In the genomic region with DNA sequence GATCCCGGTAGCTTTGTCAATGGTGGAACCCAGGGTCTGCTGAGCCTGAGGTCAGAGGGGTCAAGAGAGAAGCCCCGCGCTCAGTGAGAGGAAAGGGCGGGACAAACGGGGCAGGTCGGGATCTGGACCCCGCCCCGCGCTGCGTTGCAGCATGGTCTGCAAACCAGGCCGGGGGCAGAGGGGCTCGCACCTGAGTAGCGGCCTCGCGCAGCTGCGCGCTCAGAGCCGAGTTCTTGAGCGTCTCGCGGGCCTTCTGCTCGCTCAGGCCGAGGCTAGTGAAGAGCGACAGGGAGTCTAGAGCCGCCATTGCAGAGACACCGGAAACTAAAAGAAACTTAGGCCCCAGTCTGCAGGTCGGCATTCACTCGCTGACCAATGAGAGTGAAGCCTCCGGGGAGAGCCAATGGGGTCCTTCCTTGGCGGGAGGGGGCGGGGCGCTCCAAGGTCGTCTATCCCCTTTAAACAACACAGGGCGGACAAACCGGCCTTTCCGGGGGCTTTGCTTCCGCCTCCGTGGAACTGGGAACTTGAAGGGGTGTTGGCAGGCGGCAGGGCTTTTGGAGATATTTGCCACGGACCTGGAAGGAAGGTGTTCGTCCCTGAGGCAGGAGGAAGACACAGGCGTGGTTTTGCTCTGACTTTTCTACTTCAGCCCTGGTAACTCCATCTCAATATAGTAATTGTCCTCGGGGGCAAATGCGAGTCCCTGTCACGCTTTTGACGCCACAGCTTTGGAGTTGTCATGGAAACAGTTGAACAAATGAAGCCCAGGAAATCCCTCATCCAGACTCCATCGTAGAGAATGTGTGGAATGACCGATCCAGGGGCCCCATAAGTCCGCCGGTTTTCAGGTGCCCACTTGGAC, we compare ENCODE assay signal across 1 cellular context.
TF ChIP-seq lines count a peak whose summit lies in the region.

A gene (minus strand): TSS at position 331 of the 865 bp plus-strand sequence. CDS start 24 bp downstream, at position 307.

TF ChIP-seq in K562, 482 proteins besides CTCF, POLR2A, EP300 and RAD21 (continued from another document and continues in another):
- TF ChIP-seq TAF15 (IDR thresholded peaks at IDR 0.05; ENCODE audit: low read depth, low read length) (no peak), POLR2H (tag; IDR thresholded peaks at IDR 0.05; ENCODE audit: low read depth) (peak; percentile 75; the same call in 1 of the 2 replicates), NEUROD1 (IDR thresholded peaks at IDR 0.05; ENCODE audit: borderline replicate concordance, low read depth, low read length, partially characterized antibody) (peak; percentile 42), NCOA1 (IDR thresholded peaks at IDR 0.05; ENCODE audit: low read depth) (no peak), POLR2G (IDR thresholded peaks at IDR 0.05; ENCODE audit: low read depth, low read length) (peak; percentile 91), TAF9B (IDR thresholded peaks at IDR 0.05; ENCODE audit: partially characterized antibody) (peak; percentile 70), SMARCA5 (IDR thresholded peaks at IDR 0.05) (no peak), RBFOX2 (IDR thresholded peaks at IDR 0.05; ENCODE audit: low read depth, low read length) (peak; percentile 92), POLR2AphosphoS5 (IDR thresholded peaks at IDR 0.05; ENCODE audit: control insufficient read depth, insufficient read depth, low read depth, low read length) (peak; percentile 64; the same call in 1 of the 2 replicates), ZNF79 (CRISPR knock-in tag; IDR thresholded peaks at IDR 0.05; ENCODE audit: low read depth) (no peak), BDP1 (IDR thresholded peaks at IDR 0.05; ENCODE audit: insufficient read depth, insufficient read length) (no peak), SUPT5H (IDR thresholded peaks at IDR 0.05) (peak; percentile 78), NRF1 (conservative IDR thresholded peaks at IDR 0.05 in 1 of 2, IDR thresholded peaks at IDR 0.05 in 1 of 2) (peak; percentile 55 to 65), PHF8 (IDR thresholded peaks at IDR 0.05; ENCODE audit: borderline replicate concordance, low read length) (peak; percentile 95), MTA2 (IDR thresholded peaks at IDR 0.05; ENCODE audit: low read depth) (no peak), NFYB (IDR thresholded peaks at IDR 0.05; ENCODE audit: extremely low read depth, insufficient read length) (peak; percentile 67), ESRRA (IDR thresholded peaks at IDR 0.05; ENCODE audit: borderline replicate concordance, low read depth) (peak; percentile 77), ZNF217 (CRISPR knock-in tag; IDR thresholded peaks at IDR 0.05) (no peak), MAZ (CRISPR knock-in tag; conservative IDR thresholded peaks at IDR 0.05 in 1 of 2, IDR thresholded peaks at IDR 0.05 in 1 of 2) (peak in 1 of 2 experiments; percentile 30; a peak in 2 of 4 replicates), HNRNPK (IDR thresholded peaks at IDR 0.05; ENCODE audit: low read depth, low read length, poor library complexity, severe bottlenecking) (no peak), RFX1 (IDR thresholded peaks at IDR 0.05) (peak; percentile 91), SIN3A (IDR thresholded peaks at IDR 0.05; ENCODE audit: borderline replicate concordance in 2 of 2, control insufficient read depth in 1 of 2, low read depth in 2 of 2, low read length in 2 of 2) (peak; percentile 43 to 47; a peak in 1 of 4 replicates), TAF1 (IDR thresholded peaks at IDR 0.05; ENCODE audit: control insufficient read depth, extremely low read depth, insufficient read depth, low read length, severe bottlenecking) (peak; percentile 83), ZNF507 (tag; conservative IDR thresholded peaks at IDR 0.05) (no peak), ILK (tag; IDR thresholded peaks at IDR 0.05; ENCODE audit: borderline replicate concordance, low read depth) (no peak), ZNF444 (CRISPR knock-in tag; IDR thresholded peaks at IDR 0.05) (no peak), SMARCB1 (IDR thresholded peaks at IDR 0.05; ENCODE audit: insufficient read length, low read depth) (no peak), EGR1 (conservative IDR thresholded peaks at IDR 0.05) (0 out of 2 replicates have a peak, but pooled peaks have one; percentile 9), NR2C2 (CRISPR knock-in tag; IDR thresholded peaks at IDR 0.05) (peak; percentile 17; the same call in 1 of the 2 replicates), NR2C2 (tag; IDR thresholded peaks at IDR 0.05) (peak; percentile 97), ZBTB8A (IDR thresholded peaks at IDR 0.05; ENCODE audit: partially characterized antibody) (no peak), GABPB1 (CRISPR knock-in tag; IDR thresholded peaks at IDR 0.05) (peak; percentile 86), NR2C1 (IDR thresholded peaks at IDR 0.05) (peak; percentile 94), NR2C1 (tag; IDR thresholded peaks at IDR 0.05) (peak; percentile 93), ZNF197 (CRISPR knock-in tag; IDR thresholded peaks at IDR 0.05; ENCODE audit: low read depth) (no peak), ZNF764 (CRISPR knock-in tag; IDR thresholded peaks at IDR 0.05; ENCODE audit: low read depth) (no peak), ELF4 (CRISPR knock-in tag; IDR thresholded peaks at IDR 0.05) (no peak), KDM5B (IDR thresholded peaks at IDR 0.05; ENCODE audit: insufficient replicate concordance, low read depth, low read length) (peak; percentile 79), SRF (CRISPR knock-in tag; IDR thresholded peaks at IDR 0.05) (peak in 1 of 2 experiments; percentile 60; a peak in 1 of 4 replicates), NUFIP1 (IDR thresholded peaks at IDR 0.05; ENCODE audit: partially characterized antibody) (no peak), ETV1 (tag; conservative IDR thresholded peaks at IDR 0.05; ENCODE audit: low read depth) (peak; percentile 68), HOXB6 (CRISPR knock-in tag; IDR thresholded peaks at IDR 0.05; ENCODE audit: borderline replicate concordance) (no peak), ELF1 (tag; IDR thresholded peaks at IDR 0.05) (peak; percentile 58; the same call in 1 of the 2 replicates), CHD2 (IDR thresholded peaks at IDR 0.05; ENCODE audit: low read depth, low read length) (0 out of 2 replicates have a peak, but pooled peaks have one; percentile 27)
- TF ChIP-seq, protein P1, sequence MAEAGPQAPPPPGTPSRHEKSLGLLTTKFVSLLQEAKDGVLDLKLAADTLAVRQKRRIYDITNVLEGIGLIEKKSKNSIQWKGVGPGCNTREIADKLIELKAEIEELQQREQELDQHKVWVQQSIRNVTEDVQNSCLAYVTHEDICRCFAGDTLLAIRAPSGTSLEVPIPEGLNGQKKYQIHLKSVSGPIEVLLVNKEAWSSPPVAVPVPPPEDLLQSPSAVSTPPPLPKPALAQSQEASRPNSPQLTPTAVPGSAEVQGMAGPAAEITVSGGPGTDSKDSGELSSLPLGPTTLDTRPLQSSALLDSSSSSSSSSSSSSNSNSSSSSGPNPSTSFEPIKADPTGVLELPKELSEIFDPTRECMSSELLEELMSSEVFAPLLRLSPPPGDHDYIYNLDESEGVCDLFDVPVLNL (CRISPR knock-in tag; IDR thresholded peaks at IDR 0.05; ENCODE audit: low read depth), result no peak
- TF ChIP-seq, protein P2, sequence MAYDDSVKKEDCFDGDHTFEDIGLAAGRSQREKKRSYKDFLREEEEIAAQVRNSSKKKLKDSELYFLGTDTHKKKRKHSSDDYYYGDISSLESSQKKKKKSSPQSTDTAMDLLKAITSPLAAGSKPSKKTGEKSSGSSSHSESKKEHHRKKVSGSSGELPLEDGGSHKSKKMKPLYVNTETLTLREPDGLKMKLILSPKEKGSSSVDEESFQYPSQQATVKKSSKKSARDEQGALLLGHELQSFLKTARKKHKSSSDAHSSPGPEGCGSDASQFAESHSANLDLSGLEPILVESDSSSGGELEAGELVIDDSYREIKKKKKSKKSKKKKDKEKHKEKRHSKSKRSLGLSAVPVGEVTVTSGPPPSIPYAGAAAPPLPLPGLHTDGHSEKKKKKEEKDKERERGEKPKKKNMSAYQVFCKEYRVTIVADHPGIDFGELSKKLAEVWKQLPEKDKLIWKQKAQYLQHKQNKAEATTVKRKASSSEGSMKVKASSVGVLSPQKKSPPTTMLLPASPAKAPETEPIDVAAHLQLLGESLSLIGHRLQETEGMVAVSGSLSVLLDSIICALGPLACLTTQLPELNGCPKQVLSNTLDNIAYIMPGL (CRISPR knock-in tag; IDR thresholded peaks at IDR 0.05), result no peak
- TF ChIP-seq, protein P3, sequence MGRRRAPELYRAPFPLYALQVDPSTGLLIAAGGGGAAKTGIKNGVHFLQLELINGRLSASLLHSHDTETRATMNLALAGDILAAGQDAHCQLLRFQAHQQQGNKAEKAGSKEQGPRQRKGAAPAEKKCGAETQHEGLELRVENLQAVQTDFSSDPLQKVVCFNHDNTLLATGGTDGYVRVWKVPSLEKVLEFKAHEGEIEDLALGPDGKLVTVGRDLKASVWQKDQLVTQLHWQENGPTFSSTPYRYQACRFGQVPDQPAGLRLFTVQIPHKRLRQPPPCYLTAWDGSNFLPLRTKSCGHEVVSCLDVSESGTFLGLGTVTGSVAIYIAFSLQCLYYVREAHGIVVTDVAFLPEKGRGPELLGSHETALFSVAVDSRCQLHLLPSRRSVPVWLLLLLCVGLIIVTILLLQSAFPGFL (CRISPR knock-in tag; IDR thresholded peaks at IDR 0.05), result no peak
- TF ChIP-seq, protein P4, sequence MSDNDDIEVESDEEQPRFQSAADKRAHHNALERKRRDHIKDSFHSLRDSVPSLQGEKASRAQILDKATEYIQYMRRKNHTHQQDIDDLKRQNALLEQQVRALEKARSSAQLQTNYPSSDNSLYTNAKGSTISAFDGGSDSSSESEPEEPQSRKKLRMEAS (CRISPR knock-in tag; IDR thresholded peaks at IDR 0.05), result peak; percentile 66
- TF ChIP-seq, protein P5, sequence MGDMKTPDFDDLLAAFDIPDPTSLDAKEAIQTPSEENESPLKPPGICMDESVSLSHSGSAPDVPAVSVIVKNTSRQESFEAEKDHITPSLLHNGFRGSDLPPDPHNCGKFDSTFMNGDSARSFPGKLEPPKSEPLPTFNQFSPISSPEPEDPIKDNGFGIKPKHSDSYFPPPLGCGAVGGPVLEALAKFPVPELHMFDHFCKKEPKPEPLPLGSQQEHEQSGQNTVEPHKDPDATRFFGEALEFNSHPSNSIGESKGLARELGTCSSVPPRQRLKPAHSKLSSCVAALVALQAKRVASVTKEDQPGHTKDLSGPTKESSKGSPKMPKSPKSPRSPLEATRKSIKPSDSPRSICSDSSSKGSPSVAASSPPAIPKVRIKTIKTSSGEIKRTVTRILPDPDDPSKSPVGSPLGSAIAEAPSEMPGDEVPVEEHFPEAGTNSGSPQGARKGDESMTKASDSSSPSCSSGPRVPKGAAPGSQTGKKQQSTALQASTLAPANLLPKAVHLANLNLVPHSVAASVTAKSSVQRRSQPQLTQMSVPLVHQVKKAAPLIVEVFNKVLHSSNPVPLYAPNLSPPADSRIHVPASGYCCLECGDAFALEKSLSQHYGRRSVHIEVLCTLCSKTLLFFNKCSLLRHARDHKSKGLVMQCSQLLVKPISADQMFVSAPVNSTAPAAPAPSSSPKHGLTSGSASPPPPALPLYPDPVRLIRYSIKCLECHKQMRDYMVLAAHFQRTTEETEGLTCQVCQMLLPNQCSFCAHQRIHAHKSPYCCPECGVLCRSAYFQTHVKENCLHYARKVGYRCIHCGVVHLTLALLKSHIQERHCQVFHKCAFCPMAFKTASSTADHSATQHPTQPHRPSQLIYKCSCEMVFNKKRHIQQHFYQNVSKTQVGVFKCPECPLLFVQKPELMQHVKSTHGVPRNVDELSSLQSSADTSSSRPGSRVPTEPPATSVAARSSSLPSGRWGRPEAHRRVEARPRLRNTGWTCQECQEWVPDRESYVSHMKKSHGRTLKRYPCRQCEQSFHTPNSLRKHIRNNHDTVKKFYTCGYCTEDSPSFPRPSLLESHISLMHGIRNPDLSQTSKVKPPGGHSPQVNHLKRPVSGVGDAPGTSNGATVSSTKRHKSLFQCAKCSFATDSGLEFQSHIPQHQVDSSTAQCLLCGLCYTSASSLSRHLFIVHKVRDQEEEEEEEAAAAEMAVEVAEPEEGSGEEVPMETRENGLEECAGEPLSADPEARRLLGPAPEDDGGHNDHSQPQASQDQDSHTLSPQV (IDR thresholded peaks at IDR 0.05), result no peak
- TF ChIP-seq, protein P6, sequence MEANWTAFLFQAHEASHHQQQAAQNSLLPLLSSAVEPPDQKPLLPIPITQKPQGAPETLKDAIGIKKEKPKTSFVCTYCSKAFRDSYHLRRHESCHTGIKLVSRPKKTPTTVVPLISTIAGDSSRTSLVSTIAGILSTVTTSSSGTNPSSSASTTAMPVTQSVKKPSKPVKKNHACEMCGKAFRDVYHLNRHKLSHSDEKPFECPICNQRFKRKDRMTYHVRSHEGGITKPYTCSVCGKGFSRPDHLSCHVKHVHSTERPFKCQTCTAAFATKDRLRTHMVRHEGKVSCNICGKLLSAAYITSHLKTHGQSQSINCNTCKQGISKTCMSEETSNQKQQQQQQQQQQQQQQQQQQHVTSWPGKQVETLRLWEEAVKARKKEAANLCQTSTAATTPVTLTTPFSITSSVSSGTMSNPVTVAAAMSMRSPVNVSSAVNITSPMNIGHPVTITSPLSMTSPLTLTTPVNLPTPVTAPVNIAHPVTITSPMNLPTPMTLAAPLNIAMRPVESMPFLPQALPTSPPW (CRISPR knock-in tag; IDR thresholded peaks at IDR 0.05), result peak; percentile 36; the same call in 1 of the 2 replicates
- TF ChIP-seq, protein P7, sequence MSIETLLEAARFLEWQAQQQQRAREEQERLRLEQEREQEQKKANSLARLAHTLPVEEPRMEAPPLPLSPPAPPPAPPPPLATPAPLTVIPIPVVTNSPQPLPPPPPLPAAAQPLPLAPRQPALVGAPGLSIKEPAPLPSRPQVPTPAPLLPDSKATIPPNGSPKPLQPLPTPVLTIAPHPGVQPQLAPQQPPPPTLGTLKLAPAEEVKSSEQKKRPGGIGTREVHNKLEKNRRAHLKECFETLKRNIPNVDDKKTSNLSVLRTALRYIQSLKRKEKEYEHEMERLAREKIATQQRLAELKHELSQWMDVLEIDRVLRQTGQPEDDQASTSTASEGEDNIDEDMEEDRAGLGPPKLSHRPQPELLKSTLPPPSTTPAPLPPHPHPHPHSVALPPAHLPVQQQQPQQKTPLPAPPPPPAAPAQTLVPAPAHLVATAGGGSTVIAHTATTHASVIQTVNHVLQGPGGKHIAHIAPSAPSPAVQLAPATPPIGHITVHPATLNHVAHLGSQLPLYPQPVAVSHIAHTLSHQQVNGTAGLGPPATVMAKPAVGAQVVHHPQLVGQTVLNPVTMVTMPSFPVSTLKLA (conservative IDR thresholded peaks at IDR 0.05), result peak; percentile 56 to 75; a peak in 3 of 4 replicates
